1 cellular context compared by ENCODE assay signal in genomic region chr17:72121164-72122001, GRCh38.
TF ChIP-seq lines count a peak whose summit lies in the region.

No MANE protein-coding gene starts in this region.

TF ChIP-seq in HepG2, 621 proteins besides CTCF, POLR2A, EP300 and RAD21 (continued from another document):
- no peak for TF ChIP-seq ZNF276 (CRISPR knock-in tag; IDR thresholded peaks at IDR 0.05; ENCODE audit: low read depth)
- TF ChIP-seq ZNF552 (CRISPR knock-in tag; IDR thresholded peaks at IDR 0.05; ENCODE audit: borderline replicate concordance) = 0 out of 2 replicates have a peak, but pooled peaks have one; percentile 11
- peak; percentile 57 for TF ChIP-seq ZSCAN25 (CRISPR knock-in tag; IDR thresholded peaks at IDR 0.05)
- TF ChIP-seq ZBTB42 (CRISPR knock-in tag; IDR thresholded peaks at IDR 0.05) = no peak; the same call in 1 of the 2 replicates
- peak; percentile 70; the same call in 1 of the 2 replicates for TF ChIP-seq ZNF337 (CRISPR knock-in tag; IDR thresholded peaks at IDR 0.05; ENCODE audit: borderline replicate concordance, low read depth)
- no peak for TF ChIP-seq ZNF773 (CRISPR knock-in tag; IDR thresholded peaks at IDR 0.05; ENCODE audit: borderline replicate concordance)
- TF ChIP-seq, protein P1, sequence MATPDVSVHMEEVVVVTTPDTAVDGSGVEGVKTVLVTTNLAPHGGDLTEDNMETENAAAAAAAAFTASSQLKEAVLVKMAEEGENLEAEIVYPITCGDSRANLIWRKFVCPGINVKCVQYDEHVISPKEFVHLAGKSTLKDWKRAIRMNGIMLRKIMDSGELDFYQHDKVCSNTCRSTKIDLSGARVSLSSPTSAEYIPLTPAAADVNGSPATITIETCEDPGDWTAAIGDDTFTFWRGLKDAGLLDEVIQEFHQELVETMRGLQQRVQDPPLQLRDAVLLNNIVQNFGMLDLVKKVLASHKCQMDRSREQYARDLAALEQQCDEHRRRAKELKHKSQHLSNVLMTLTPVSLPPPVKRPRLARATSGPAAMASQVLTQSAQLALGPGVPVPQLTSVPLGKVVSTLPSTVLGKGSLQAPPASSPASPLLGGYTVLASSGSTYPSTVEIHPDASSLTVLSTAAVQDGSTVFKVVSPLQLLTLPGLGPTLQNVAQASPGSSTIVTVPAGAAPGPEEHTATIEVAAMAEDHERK (CRISPR knock-in tag; IDR thresholded peaks at IDR 0.05; ENCODE audit: low read depth) = no peak
- no peak for TF ChIP-seq ZNF660 (CRISPR knock-in tag; IDR thresholded peaks at IDR 0.05; ENCODE audit: borderline replicate concordance, low read depth)
TF ChIP-seq in HepG2: peak in this region for 273.
